Comparison of ENCODE assay signal across 35 cellular contexts in the genomic region with DNA sequence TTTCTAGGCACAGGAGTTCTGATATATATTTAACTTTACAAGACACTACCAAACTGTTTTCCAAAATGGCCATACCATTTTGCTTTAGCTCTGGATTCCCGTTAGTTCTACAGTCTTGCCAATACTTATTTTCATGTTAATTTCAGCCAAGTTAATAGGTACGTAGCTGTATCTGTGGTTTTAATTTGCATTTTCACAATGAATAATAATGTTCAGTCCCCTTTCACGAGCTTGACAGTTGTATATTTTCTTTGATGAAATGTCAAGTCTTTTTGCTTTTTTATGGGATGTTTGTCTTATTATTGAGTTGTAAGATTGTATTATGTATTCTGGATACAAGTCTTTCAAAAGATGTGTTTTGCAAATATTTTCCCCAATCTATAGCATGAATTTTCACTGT. TPM values are rescaled to one million over a fixed set of nuclear protein-coding genes. Genes with fewer than 3 reads are reported as not detected.
"Had no signal": no experiment of that assay in that cellular context is flagged by ENCODE, and none has a peak within 500 bp of the region (broad histone marks: within the 10 kb centered on the region; RNA-seq: fewer than 3 reads in every experiment).

No MANE protein-coding gene starts in this region.

- H3K27me3 ChIP-seq: MG63 had no signal

- H3K4me3 ChIP-seq: MG63 had no signal

- DNase-seq: Karpas-422, Kasumi-1, KBM-7, KG1, MG63, MM.1S, MV-4-11, NCI-H1048, NCI-H1092, NCI-H1092 treated with DMSO at 0.1 percent for 48 hours, NCI-H1105, NCI-H1105 treated with DMSO at 0.1 percent for 48 hours, NCI-H1417, NCI-H1436, NCI-H1436 treated with DMSO at 0.1 percent for 48 hours, NCI-H146, NCI-H187, NCI-H187 treated with DMSO at 0.1 percent for 48 hours, NCI-H1930, NCI-H2029, NCI-H2029 treated with DMSO at 0.1 percent for 48 hours, NCI-H2081, NCI-H2081 treated with DMSO at 0.1 percent for 48 hours, NCI-H2107, NCI-H2171, NCI-H2171 treated with DMSO at 0.1 percent for 48 hours, NCI-H2227 treated with DMSO at 0.1 percent for 48 hours, NCI-H226, NCI-H345, NCI-H446, NCI-H446 treated with DMSO at 0.1 percent for 48 hours, NCI-H510A, NCI-H510A treated with DMSO at 0.1 percent for 48 hours had no signal

- H3K4me2 ChIP-seq: KMS-11 had no signal

- H3K27ac ChIP-seq: KMS-11 had no signal

- H3K36me3 ChIP-seq: MG63 had no signal

RNA-seq across cellular contexts. Expression of a gene that starts 50.6 kb away (rescaled TPM):
- total RNA-seq: MCF 10A had no signal
